ENCODE assay signal across 21 cellular contexts in the genomic region with DNA sequence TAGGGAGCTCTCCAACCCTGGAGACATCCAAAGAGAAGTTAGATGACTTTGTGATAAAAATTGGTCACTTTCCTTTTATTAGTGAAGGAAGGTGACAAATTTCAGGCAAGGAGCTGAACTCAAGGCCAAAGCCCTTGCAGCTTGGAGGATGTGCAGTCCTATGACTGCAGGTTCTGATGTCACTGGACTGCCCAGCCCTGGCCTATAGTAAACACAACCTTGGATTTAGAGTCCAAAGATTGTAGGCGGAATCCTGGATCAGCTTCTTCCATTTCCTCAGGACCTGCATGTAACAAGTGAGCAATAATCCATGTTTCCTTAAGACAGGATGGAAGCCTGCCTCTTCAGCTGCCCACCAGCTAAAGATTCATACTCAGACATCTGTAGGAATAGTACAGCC.
"Had no signal": no experiment of that assay in that cellular context is flagged by ENCODE, and none has a peak within 500 bp of the region (broad histone marks: within the 10 kb centered on the region; RNA-seq: fewer than 3 reads in every experiment).

No MANE protein-coding gene starts in this region.

- DNase-seq: heart right ventricle; hippocampal formation; kidney glomerular epithelial cell; left cardiac atrium; left lung; mesendoderm; naive thymus-derived CD4-positive, alpha-beta T cell; ovary; retina; right cardiac atrium; sigmoid colon; stimulated activated CD4-positive, alpha-beta T cell treated with anti-CD3 and anti-CD28 coated beads, Interleukin-1b, Interleukin-23, amount 100 ng/mL, for 48 hours; stimulated activated CD4-positive, alpha-beta T cell treated with anti-CD3 and anti-CD28 coated beads, Interleukin-2, amount 100 ng/mL, for 48 hours; stimulated activated CD4-positive, alpha-beta T cell treated with anti-CD3 and anti-CD28 coated beads, Interleukin-4, amount 100 ng/mL, for 4 hours; stimulated activated CD8-positive, alpha-beta memory T cell treated with anti-CD3 and anti-CD28 coated beads, Interleukin-4, amount 100 ng/mL, for 48 hours; stimulated activated naive CD4-positive, alpha-beta T cell treated with Interleukin-2 at 50 U/mL for 16 hours; stimulated activated naive CD8-positive, alpha-beta T cell treated with anti-CD3 and anti-CD28 coated beads, Interleukin-15, amount 100 ng/mL, for 72 hours; substantia nigra; uterus had no signal

- ATAC-seq: heart right ventricle; left cardiac atrium; left lung; naive thymus-derived CD4-positive, alpha-beta T cell; natural killer cell treated with Interleukin-12 subunit alpha and Interleukin-12 subunit beta and Interleukin-15 and Interleukin-18, amount 100 ng/mL, for 72 hours; right cardiac atrium; stimulated activated memory B cell treated with anti-CD40 and anti-IgM and Interleukin-4, amounts not matched to agents 10 μg/mL and 1 μg/mL and 100 μg/mL, for 72 hours; stimulated activated naive CD8-positive, alpha-beta T cell treated with anti-CD3 and anti-CD28 coated beads, Interleukin-15, amount 100 ng/mL, for 72 hours had no signal
